ENCODE assay signal across 18 cellular contexts in the genomic region with DNA sequence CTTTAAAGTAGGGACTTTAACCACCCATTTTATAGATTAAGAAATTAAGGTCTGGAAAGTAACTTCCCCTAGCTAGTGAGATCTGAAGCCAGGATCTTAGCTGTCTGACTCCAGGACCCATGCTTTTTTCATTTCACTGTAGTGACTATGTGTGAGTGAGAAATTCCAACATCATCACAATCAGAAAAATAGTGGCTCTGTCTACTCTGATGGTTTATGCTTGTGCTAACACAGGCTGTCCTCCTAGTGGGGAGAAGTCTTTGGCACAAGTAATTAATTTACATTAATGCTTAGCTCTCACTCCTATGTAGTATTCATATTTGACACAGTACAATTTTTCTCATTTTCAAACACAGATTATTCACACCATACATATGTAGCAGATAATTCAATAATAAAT.
DNase-seq lines count a peak whose midpoint lies in the region; ATAC-seq and TF ChIP-seq lines count a peak whose summit lies in the region.
"Had no signal": no experiment of that assay in that cellular context is flagged by ENCODE, and none has a peak within 500 bp of the region (broad histone marks: within the 10 kb centered on the region; RNA-seq: fewer than 3 reads in every experiment).

No MANE protein-coding gene starts in this region.

- no peaks in the 10 kb centered on the region for H3K36me3 ChIP-seq in suprapubic skin
- H3K36me3 ChIP-seq: MG63, uterus had no signal

- H3K9me3 Mint-ChIP-seq in activated naive CD8-positive, alpha-beta T cell (ENCODE audit: low read depth), result peaks cover 16% of the 10 kb centered on the region
- H3K9me3 Mint-ChIP-seq in activated naive CD8-positive, alpha-beta T cell treated with anti-CD3 and anti-CD28 coated beads, Interleukin-2, amount 50 U/mL, for 24 hours, result peaks cover 12% of the 10 kb centered on the region
- no peaks in the 10 kb centered on the region for H3K9me3 Mint-ChIP-seq in activated CD4-positive, alpha-beta memory T cell treated with anti-CD3 and anti-CD28 coated beads for 36 hours
- peaks cover 0 to 5% (median 1%) of the 10 kb centered on the region in 6 donors for H3K9me3 Mint-ChIP-seq in immature natural killer cell

- H3K9me3 ChIP-seq in suprapubic skin, result no peaks in the 10 kb centered on the region
- H3K9me3 ChIP-seq: Caco-2, MG63, uterus had no signal

- no peak for TF ChIP-seq CTCF in suprapubic skin (IDR thresholded peaks at IDR 0.05)

- CTCF ChIA-PET in activated CD4-positive, alpha-beta memory T cell treated with anti-CD3 and anti-CD28 coated beads for 36 hours (lab: Charles Lee), result interaction anchor here (0.6 to 1.1 kb wide), 2 partner anchors 35 to 255 kb away, joined by 3 to 4 read pairs; no protein-coding TSS in a partner anchor

- H3K4me1 ChIP-seq in suprapubic skin, result no peaks in the 10 kb centered on the region
- H3K4me1 ChIP-seq: Caco-2, uterus had no signal

- H3K4me1 Mint-ChIP-seq in activated naive CD8-positive, alpha-beta T cell (ENCODE audit: low read depth), result peaks cover 59% of the 10 kb centered on the region
- peaks cover 53% of the 10 kb centered on the region for H3K4me1 Mint-ChIP-seq in activated naive CD8-positive, alpha-beta T cell treated with anti-CD3 and anti-CD28 coated beads, Interleukin-2, amount 50 U/mL, for 24 hours
- peaks cover 39% of the 10 kb centered on the region for H3K4me1 Mint-ChIP-seq in activated CD4-positive, alpha-beta memory T cell treated with anti-CD3 and anti-CD28 coated beads for 36 hours (ENCODE audit: low read depth)
- peaks cover 84 to 93% of the 10 kb centered on the region in 2 donors for H3K4me1 Mint-ChIP-seq in immature natural killer cell

- H3K27me3 ChIP-seq in suprapubic skin, result no peaks in the 10 kb centered on the region
- H3K27me3 ChIP-seq: MG63, uterus had no signal

- no peak overlapping the region for H3K4me3 ChIP-seq in suprapubic skin
- H3K4me3 ChIP-seq: MG63, uterus had no signal

- H3K4me3 Mint-ChIP-seq in activated naive CD8-positive, alpha-beta T cell, result no peak overlapping the region
- no peak overlapping the region for H3K4me3 Mint-ChIP-seq in activated naive CD8-positive, alpha-beta T cell treated with anti-CD3 and anti-CD28 coated beads, Interleukin-2, amount 50 U/mL, for 24 hours
- H3K4me3 Mint-ChIP-seq in activated CD4-positive, alpha-beta memory T cell treated with anti-CD3 and anti-CD28 coated beads for 36 hours, result no peak overlapping the region
- H3K4me3 Mint-ChIP-seq in immature natural killer cell, result peak overlapping the region; percentile 64 to 81 (median 80)

- H3K27me3 Mint-ChIP-seq in activated naive CD8-positive, alpha-beta T cell, result no peaks in the 10 kb centered on the region
- no peaks in the 10 kb centered on the region for H3K27me3 Mint-ChIP-seq in activated naive CD8-positive, alpha-beta T cell treated with anti-CD3 and anti-CD28 coated beads, Interleukin-2, amount 50 U/mL, for 24 hours
- no peaks in the 10 kb centered on the region for H3K27me3 Mint-ChIP-seq in activated CD4-positive, alpha-beta memory T cell treated with anti-CD3 and anti-CD28 coated beads for 36 hours
- peaks cover 0 to 7% (median 5%) of the 10 kb centered on the region in 3 donors for H3K27me3 Mint-ChIP-seq in immature natural killer cell (ENCODE audit: low read depth in 3 of 3)

- H3K27ac Mint-ChIP-seq in activated naive CD8-positive, alpha-beta T cell, result peak overlapping the region; percentile 87
- H3K27ac Mint-ChIP-seq in activated naive CD8-positive, alpha-beta T cell treated with anti-CD3 and anti-CD28 coated beads, Interleukin-2, amount 50 U/mL, for 24 hours, result no peak overlapping the region
- peak overlapping the region; percentile 88 for H3K27ac Mint-ChIP-seq in activated CD4-positive, alpha-beta memory T cell treated with anti-CD3 and anti-CD28 coated beads for 36 hours
- H3K27ac Mint-ChIP-seq in immature natural killer cell, result peak overlapping the region; percentile 98 to 100 (median 99)

- H3K27ac ChIP-seq in suprapubic skin, result peak overlapping the region; percentile 20

- POLR2A ChIA-PET in activated CD4-positive, alpha-beta memory T cell treated with anti-CD3 and anti-CD28 coated beads for 36 hours (lab: Charles Lee), result no interaction called here

- peaks cover 12% of the 10 kb centered on the region for H3K36me3 Mint-ChIP-seq in activated naive CD8-positive, alpha-beta T cell
- peaks cover 17% of the 10 kb centered on the region for H3K36me3 Mint-ChIP-seq in activated naive CD8-positive, alpha-beta T cell treated with anti-CD3 and anti-CD28 coated beads, Interleukin-2, amount 50 U/mL, for 24 hours (ENCODE audit: low read depth)
- H3K36me3 Mint-ChIP-seq in activated CD4-positive, alpha-beta memory T cell treated with anti-CD3 and anti-CD28 coated beads for 36 hours, result peaks cover 3% of the 10 kb centered on the region
- H3K36me3 Mint-ChIP-seq in immature natural killer cell, result peaks cover 12 to 18% (median 16%) of the 10 kb centered on the region in 3 donors

- ATAC-seq in activated naive CD8-positive, alpha-beta T cell treated with anti-CD3 and anti-CD28 coated beads, Interleukin-2, amount 50 U/mL, for 24 hours, result no peak
- ATAC-seq: SK-N-SH treated with all-trans-retinoic acid at 6 μM for 48 hours had no signal

- no peak for DNase-seq in activated naive CD8-positive, alpha-beta T cell treated with anti-CD3 and anti-CD28 coated beads, Interleukin-2, amount 50 U/mL, for 24 hours
- DNase-seq in activated CD4-positive, alpha-beta memory T cell treated with anti-CD3 and anti-CD28 coated beads for 36 hours, result no peak
- DNase-seq in immature natural killer cell (peak; percentile 29 to 42 (median 38)), suprapubic skin (ENCODE audit: low spot score in 2 of 2) (no peak), GM19240 (ENCODE audit: insufficient read length, low spot score) (no peak), NCI-H2029 (lab: John Stamatoyannopoulos, UW) (no peak), SHP77 treated with DMSO at 0.1 percent for 48 hours (lab: John Stamatoyannopoulos, UW) (no peak)
- DNase-seq: Caco-2, GDM1, HCEC 1CT, MG63, midbrain, NCI-H2081, NCI-H524 treated with DMSO at 0.1 percent for 48 hours, occipital lobe had no signal

- intact Hi-C loops in activated CD4-positive, alpha-beta memory T cell treated with anti-CD3 and anti-CD28 coated beads for 36 hours (cut with micrococcal nuclease), result loop anchor here (1.0 kb wide), 1 partner anchor 89 kb away; no protein-coding TSS in a partner anchor

- no peak for TF ChIP-seq EP300 in suprapubic skin (IDR thresholded peaks at IDR 0.05)

- no peak for TF ChIP-seq POLR2A in suprapubic skin (IDR thresholded peaks at IDR 0.05)

Comparison
In these comparisons a context has a peak if more than half of its experiments do, and no peak if none do; other contexts are left out.
1. H3K4me3 Mint-ChIP-seq: peak in immature natural killer cell (5 of 5); none in activated naive CD8-positive, alpha-beta T cell (single experiment), activated naive CD8-positive, alpha-beta T cell treated with anti-CD3 and anti-CD28 coated beads, Interleukin-2, amount 50 U/mL, for 24 hours (single experiment) and activated CD4-positive, alpha-beta memory T cell treated with anti-CD3 and anti-CD28 coated beads for 36 hours (single experiment).
2. DNase-seq: peak in immature natural killer cell (3 of 3); none in activated naive CD8-positive, alpha-beta T cell treated with anti-CD3 and anti-CD28 coated beads, Interleukin-2, amount 50 U/mL, for 24 hours (single experiment), activated CD4-positive, alpha-beta memory T cell treated with anti-CD3 and anti-CD28 coated beads for 36 hours (single experiment), suprapubic skin (0 of 2), GM19240 (single experiment), NCI-H2029 (single experiment) and SHP77 treated with DMSO at 0.1 percent for 48 hours (single experiment).